8 cellular contexts compared by ENCODE assay signal in genomic region chr1:31937300-31938183, GRCh38. TPM values are rescaled to one million over a fixed set of nuclear protein-coding genes. Genes with fewer than 3 reads are reported as not detected.
A peak's percentile ranks its signal among the peaks of the same experiment; 100 is the strongest.
DNase-seq lines count a peak whose midpoint lies in the region; ATAC-seq and TF ChIP-seq lines count a peak whose summit lies in the region.

No MANE protein-coding gene starts in this region.

- no peak overlapping the region for H3K27ac ChIP-seq in GM23338 (ENCODE audit: low read depth)
- H3K27ac ChIP-seq in MM.1S (ENCODE audit: low read length): peak overlapping the region; percentile 43; the same call in 1 of the 2 replicates
- peak overlapping the region; percentile 74 for H3K27ac ChIP-seq in endodermal cell (ENCODE audit: low read depth, low read length)

- peak; percentile 38 for ATAC-seq in GM23338
- peak; percentile 29 for ATAC-seq in activated CD8-positive, alpha-beta memory T cell treated with anti-CD3 and anti-CD28 coated beads, Interleukin-2, amount 10 ng/mL, durations not matched to agents 7 days and 5 days

- CTCF ChIA-PET in activated CD8-positive, alpha-beta memory T cell treated with anti-CD3 and anti-CD28 coated beads, Interleukin-2, amount 10 ng/mL, durations not matched to agents 7 days and 5 days (lab: Charles Lee): interaction anchor here (0.6 to 14.9 kb wide), 6 partner anchors 12 to 35 kb away, joined by 3 to 530 read pairs (median 16); no protein-coding TSS in a partner anchor

- peak overlapping the region; percentile 71 for H3K9ac ChIP-seq in MM.1S (ENCODE audit: low read length)
- peak overlapping the region; percentile 76 for H3K9ac ChIP-seq in endodermal cell (ENCODE audit: extremely low read depth, low read length, poor library complexity, severe bottlenecking)

- H3K36me3 Mint-ChIP-seq in GM23338 (ENCODE audit: low read depth): peaks cover 7% of the 10 kb centered on the region; the same call in 1 of the 3 replicates
- peaks cover 42% of the 10 kb centered on the region for H3K36me3 Mint-ChIP-seq in activated CD8-positive, alpha-beta memory T cell treated with anti-CD3 and anti-CD28 coated beads, Interleukin-2, amount 10 ng/mL, durations not matched to agents 7 days and 5 days
- H3K36me3 Mint-ChIP-seq in endodermal cell (ENCODE audit: low read depth): no peaks in the 10 kb centered on the region

- H3K27me3 ChIP-seq in GM23338 (ENCODE audit: insufficient read depth): peaks cover 13% of the 10 kb centered on the region; the same call in 1 of the 2 replicates
- no peaks in the 10 kb centered on the region for H3K27me3 ChIP-seq in MM.1S (replicated peaks; ENCODE audit: insufficient read depth, low read length)
- H3K27me3 ChIP-seq in endodermal cell (ENCODE audit: control insufficient read depth, insufficient read depth, low read length, poor library complexity, severe bottlenecking): no peaks in the 10 kb centered on the region

- H3K4me2 ChIP-seq in GM23338 (peak overlapping the region; percentile 96), MM.1S (ENCODE audit: low read depth, low read length) (peak overlapping the region; percentile 87)

- TF ChIP-seq CTCF in GM23338 (conservative IDR thresholded peaks at IDR 0.05; ENCODE audit: low read depth in 2 of 2) (no peak), MM.1S (IDR thresholded peaks at IDR 0.05; ENCODE audit: low read length) (no peak), endodermal cell (conservative IDR thresholded peaks at IDR 0.05) (no peak)

- H3K9me3 ChIP-seq in MM.1S (replicated peaks; ENCODE audit: insufficient read depth, low read length) (no peaks in the 10 kb centered on the region), endodermal cell (ENCODE audit: control insufficient read depth, low read length) (no peaks in the 10 kb centered on the region)

- 0% methylated on average over 6 to 78 of the region's 78 CpGs for WGBS in endodermal cell (ENCODE audit: insufficient coverage in 1 of 2, insufficient read length in 1 of 2), 2 experiments

- H3K4me1 ChIP-seq in GM23338 (ENCODE audit: insufficient read depth) (peaks cover 49% of the 10 kb centered on the region), MM.1S (ENCODE audit: low read length) (peaks cover 33% of the 10 kb centered on the region), endodermal cell (ENCODE audit: control insufficient read depth, insufficient read depth, low read length) (peaks cover 16% of the 10 kb centered on the region)

- DNase-seq in GM03348 (ENCODE audit: low spot score) (peak; percentile 85), GM23338 (ENCODE audit: low spot score) (peak; percentile 55), MM.1S (peak; percentile 58), endodermal cell (peak; percentile 81), midbrain (lab: John Stamatoyannopoulos, UW) (peak; percentile 88), NCI-H2107 treated with DMSO at 0.1 percent for 48 hours (lab: John Stamatoyannopoulos, UW; ENCODE audit: unreplicated experiment) (no peak)
- DNase-seq in activated CD8-positive, alpha-beta memory T cell treated with anti-CD3 and anti-CD28 coated beads, Interleukin-2, amount 10 ng/mL, durations not matched to agents 7 days and 5 days: peak; percentile 86
- peak; percentile 60 to 72 for DNase-seq in stimulated activated CD8-positive, alpha-beta memory T cell treated with anti-CD3 and anti-CD28 coated beads, Interleukin-2, amount 100 ng/mL, for 48 hours (ENCODE audit: low read depth in 2 of 2)

- H3F3A ChIP-seq in GM23338 (replicated peaks; ENCODE audit: low read depth) (peaks cover 14% of the 10 kb centered on the region; the same call in 1 of the 2 replicates), MM.1S (ENCODE audit: insufficient read depth, low read length) (peaks cover 26% of the 10 kb centered on the region)

- peaks cover 43% of the 10 kb centered on the region for H4K20me1 ChIP-seq in GM23338 (replicated peaks; ENCODE audit: insufficient read depth)
- H4K20me1 ChIP-seq in MM.1S (ENCODE audit: insufficient read depth, low read length): peaks cover 46% of the 10 kb centered on the region

- H3K4me3 ChIP-seq in GM23338 (peak overlapping the region; percentile 86), MM.1S (ENCODE audit: low read length) (peak overlapping the region; percentile 88), endodermal cell (ENCODE audit: low read length) (peak overlapping the region; percentile 97)

- H3K9me2 ChIP-seq in GM23338 (ENCODE audit: insufficient read depth) (peaks cover 4% of the 10 kb centered on the region; the same call in 1 of the 2 replicates), MM.1S (replicated peaks; ENCODE audit: insufficient read depth, low read length) (no peaks in the 10 kb centered on the region)

- H3K4me1 Mint-ChIP-seq in GM23338: peaks cover 50% of the 10 kb centered on the region
- H3K4me1 Mint-ChIP-seq in activated CD8-positive, alpha-beta memory T cell treated with anti-CD3 and anti-CD28 coated beads, Interleukin-2, amount 10 ng/mL, durations not matched to agents 7 days and 5 days: peaks cover 68% of the 10 kb centered on the region
- H3K4me1 Mint-ChIP-seq in endodermal cell: peaks cover 42% of the 10 kb centered on the region

- H2AFZ ChIP-seq in GM23338: no peak overlapping the region
- H2AFZ ChIP-seq in MM.1S (ENCODE audit: low read length): 0 out of 2 replicates have a peak overlapping the region, but pooled peaks have one; percentile 13

- H3K9me3 Mint-ChIP-seq in GM23338 (no peaks in the 10 kb centered on the region), endodermal cell (no peaks in the 10 kb centered on the region)
- H3K9me3 Mint-ChIP-seq in activated CD8-positive, alpha-beta memory T cell treated with anti-CD3 and anti-CD28 coated beads, Interleukin-2, amount 10 ng/mL, durations not matched to agents 7 days and 5 days (ENCODE audit: low read depth): no peaks in the 10 kb centered on the region

- peak overlapping the region; percentile 67 for H3K27ac Mint-ChIP-seq in GM23338
- H3K27ac Mint-ChIP-seq in activated CD8-positive, alpha-beta memory T cell treated with anti-CD3 and anti-CD28 coated beads, Interleukin-2, amount 10 ng/mL, durations not matched to agents 7 days and 5 days: peak overlapping the region; percentile 98
- H3K27ac Mint-ChIP-seq in endodermal cell: peak overlapping the region; percentile 76

- H3K4me3 Mint-ChIP-seq in GM23338: peak overlapping the region; percentile 95
- H3K4me3 Mint-ChIP-seq in activated CD8-positive, alpha-beta memory T cell treated with anti-CD3 and anti-CD28 coated beads, Interleukin-2, amount 10 ng/mL, durations not matched to agents 7 days and 5 days: peak overlapping the region; percentile 99
- H3K4me3 Mint-ChIP-seq in endodermal cell: peak overlapping the region; percentile 89

- H3K36me3 ChIP-seq in GM23338 (ENCODE audit: insufficient read depth) (no peaks in the 10 kb centered on the region), MM.1S (replicated peaks; ENCODE audit: insufficient read depth, low read length) (no peaks in the 10 kb centered on the region), endodermal cell (ENCODE audit: control insufficient read depth, insufficient read depth, low read length) (no peaks in the 10 kb centered on the region)

- H3K27me3 Mint-ChIP-seq in GM23338 (ENCODE audit: insufficient read depth, low read depth, poor library complexity) (peaks cover 14% of the 10 kb centered on the region), endodermal cell (ENCODE audit: insufficient read depth) (no peaks in the 10 kb centered on the region)
- no peaks in the 10 kb centered on the region for H3K27me3 Mint-ChIP-seq in activated CD8-positive, alpha-beta memory T cell treated with anti-CD3 and anti-CD28 coated beads, Interleukin-2, amount 10 ng/mL, durations not matched to agents 7 days and 5 days

- H3K79me2 ChIP-seq in GM23338 (replicated peaks; ENCODE audit: insufficient read depth) (peaks cover 53% of the 10 kb centered on the region), MM.1S (ENCODE audit: low read length) (peaks cover 53% of the 10 kb centered on the region)

TF ChIP-seq in GM23338, 12 proteins besides CTCF, POLR2A, EP300 and RAD21 (continues in another document):
- no peak for TF ChIP-seq ZNF331 (CRISPR knock-in tag; IDR thresholded peaks at IDR 0.05; ENCODE audit: low read depth)
- no peak for TF ChIP-seq CREB1 (CRISPR knock-in tag; IDR thresholded peaks at IDR 0.05; ENCODE audit: low read depth)

RNA-seq across cellular contexts. Expression of gene PTP4A2, which starts 0.6 kb away (rescaled TPM):
- total RNA-seq in GM23338 (2014; rRNA removed; shearing (Covaris generic)): 260 and 354 TPM in 2 replicates
- polyA plus RNA-seq in GM23338 (2016; fragmentation: Nextera tagmentation; extraction: Ambion mirVana): 138 and 153 TPM in 2 replicates
- total RNA-seq in activated CD8-positive, alpha-beta memory T cell treated with anti-CD3 and anti-CD28 coated beads, Interleukin-2, amount 10 ng/mL, durations not matched to agents 7 days and 5 days: 100 to 1,000 TPM; 401 to 507 TPM
- 100 to 1,000 TPM; 211 TPM for total RNA-seq in endodermal cell
- 159 TPM for polyA plus RNA-seq in endodermal cell (2013, experiment 1 of 2)
- 160 TPM for polyA plus RNA-seq in endodermal cell (2013, experiment 2 of 2)
